28 cellular contexts compared by ENCODE assay signal in the genomic region with DNA sequence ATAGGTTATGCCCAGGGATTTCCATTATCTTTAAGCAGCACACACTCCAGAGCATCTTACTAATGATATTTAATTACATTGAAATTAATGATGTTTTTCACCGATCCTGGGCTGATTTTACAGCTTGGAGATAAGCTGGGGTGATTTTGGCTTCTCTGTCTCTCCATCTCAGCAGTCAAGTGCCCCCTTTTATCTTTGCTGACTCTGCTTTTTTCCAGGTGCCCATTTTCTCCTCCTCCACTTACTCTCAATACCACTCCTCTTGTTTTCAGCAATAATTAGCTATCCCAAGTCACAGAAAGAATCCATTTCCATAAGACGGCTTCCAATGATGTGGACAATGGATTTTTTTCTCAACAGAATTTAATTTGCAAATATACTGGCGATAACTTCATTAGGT.
"Had no signal": no experiment of that assay in that cellular context is flagged by ENCODE, and none has a peak within 500 bp of the region (broad histone marks: within the 10 kb centered on the region; RNA-seq: fewer than 3 reads in every experiment).

No MANE protein-coding gene starts in this region.

- DNase-seq: natural killer cell; occipital lobe; ovary; posterior cingulate gyrus; psoas muscle; right cardiac atrium; spleen; stimulated activated CD4-positive, alpha-beta T cell treated with anti-CD3 and anti-CD28 coated beads, Interleukin-12 subunit alpha, Interleukin-12 subunit beta, amount 100 ng/mL, for 4 hours; stimulated activated CD4-positive, alpha-beta T cell treated with anti-CD3 and anti-CD28 coated beads, Interleukin-1b, Interleukin-23, amount 100 ng/mL, for 48 hours; stimulated activated CD4-positive, alpha-beta T cell treated with anti-CD3 and anti-CD28 coated beads, Interleukin-4, amount 100 ng/mL, for 1 hour; stimulated activated CD4-positive, alpha-beta T cell treated with anti-CD3 and anti-CD28 coated beads, Interleukin-4, amount 100 ng/mL, for 4 hours; stimulated activated CD8-positive, alpha-beta memory T cell treated with anti-CD3 and anti-CD28 coated beads, Interleukin-4, amount 100 ng/mL, for 48 hours; stimulated activated naive CD4-positive, alpha-beta T cell; stimulated activated naive CD8-positive, alpha-beta T cell treated with anti-CD3 and anti-CD28 coated beads, Interleukin-15, amount 100 ng/mL, for 72 hours; stimulated activated naive CD8-positive, alpha-beta T cell treated with anti-CD3 and anti-CD28 coated beads, Interleukin-15, Interleukin-2, amounts not matched to agents 100 U/mL and 50 U/mL, for 24 hours; substantia nigra; testis; tibial artery; transverse colon; upper lobe of right lung; uterus had no signal

- H3K9ac ChIP-seq: neural progenitor cell, parathyroid adenoma had no signal

- ATAC-seq: natural killer cell; psoas muscle; right cardiac atrium; sciatic nerve; stimulated activated memory B cell treated with anti-CD40 and anti-IgM and Interleukin-4, amounts not matched to agents 10 μg/mL and 1 μg/mL and 100 μg/mL, for 72 hours; stimulated activated naive CD8-positive, alpha-beta T cell treated with anti-CD3 and anti-CD28 coated beads, Interleukin-15, amount 100 ng/mL, for 72 hours; stimulated activated naive CD8-positive, alpha-beta T cell treated with anti-CD3 and anti-CD28 coated beads, Interleukin-15, Interleukin-2, amounts not matched to agents 100 U/mL and 50 U/mL, for 24 hours; upper lobe of right lung had no signal

- H3K9me3 ChIP-seq: ovary, psoas muscle, suprapubic skin, testis, tibial artery, transverse colon, upper lobe of right lung, uterus had no signal

- H2AFZ ChIP-seq: neural progenitor cell, parathyroid adenoma had no signal

- H3K4me3 ChIP-seq: neural progenitor cell, ovary, psoas muscle, skin epidermis, smooth muscle cell, spleen, suprapubic skin, testis, tibial artery, transverse colon, upper lobe of right lung, uterus had no signal

- H3K4me2 ChIP-seq: neural progenitor cell, smooth muscle cell had no signal

- H3K4me1 ChIP-seq: neural progenitor cell, parathyroid adenoma, psoas muscle, spleen, suprapubic skin, testis, tibial artery, transverse colon, upper lobe of right lung, uterus had no signal

- H3K27ac ChIP-seq: neural progenitor cell, ovary, parathyroid adenoma, psoas muscle, skin epidermis, spleen, suprapubic skin, testis, tibial artery, transverse colon, upper lobe of right lung, uterus had no signal

- H3K79me2 ChIP-seq: parathyroid adenoma had no signal

- H3K27me3 ChIP-seq: neural progenitor cell, ovary, spleen, suprapubic skin, testis, tibial artery, transverse colon, upper lobe of right lung, uterus had no signal

- H3K36me3 ChIP-seq: neural progenitor cell, ovary, spleen, suprapubic skin, tibial artery, transverse colon, upper lobe of right lung, uterus had no signal
